In the genomic region with DNA sequence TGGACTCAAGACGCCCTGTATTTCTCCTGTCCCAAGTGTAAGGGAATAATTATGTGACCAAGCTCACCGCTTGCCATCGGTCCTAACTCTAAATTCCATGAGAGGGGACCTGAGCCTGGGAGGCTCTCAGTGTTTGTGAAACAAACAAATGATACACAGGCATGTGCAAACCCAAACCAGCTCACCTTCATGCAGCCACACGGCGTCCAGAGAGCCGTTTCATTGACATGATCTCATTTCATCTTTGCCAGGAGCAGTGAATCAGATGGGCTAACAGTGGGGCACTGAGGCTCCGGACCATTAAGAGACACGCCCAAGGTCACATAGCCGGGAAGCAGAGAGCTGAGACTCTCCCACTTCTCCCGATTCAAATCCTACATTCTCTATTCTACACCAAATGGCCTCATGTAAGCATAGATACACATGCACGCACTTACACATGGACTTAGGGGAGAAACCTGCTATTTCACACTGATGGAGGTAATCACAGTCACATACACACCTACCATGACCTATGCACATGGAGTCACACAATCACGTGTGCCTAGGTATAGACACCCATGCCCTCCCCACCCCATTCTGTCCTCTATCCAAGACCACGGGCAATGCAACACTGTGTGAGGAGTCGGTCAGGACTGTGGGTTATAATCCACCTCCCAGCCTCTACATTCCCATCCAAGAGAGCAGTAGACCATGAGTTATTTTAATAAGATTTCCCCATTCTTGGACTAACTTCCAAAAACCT, we compare ENCODE assay signal across 25 cellular contexts. TPM values are rescaled to one million over a fixed set of nuclear protein-coding genes. Genes with fewer than 3 reads are reported as not detected.
DNase-seq lines count a peak whose midpoint lies in the region; ATAC-seq, FAIRE-seq and TF ChIP-seq lines count a peak whose summit lies in the region.
"Had no signal": no experiment of that assay in that cellular context is flagged by ENCODE, and none has a peak within 500 bp of the region (broad histone marks: within the 10 kb centered on the region; RNA-seq: fewer than 3 reads in every experiment).

No MANE protein-coding gene starts in this region.

- H3K27ac ChIP-seq in 22Rv1 (peak overlapping the region; percentile 63), pancreas (peak overlapping the region in 2 of 4 donors; percentile 50 to 86)
- H3K27ac ChIP-seq: breast epithelium, left lung, neutrophil, skin epidermis, WERI-Rb-1 had no signal

- peaks cover 4 to 17% (median 12%) of the 10 kb centered on the region in 3 donors for H3K27me3 Mint-ChIP-seq in immature natural killer cell (ENCODE audit: low read depth in 3 of 3)

- FAIRE-seq in pancreas (lab: Jason Lieb, UNC), result no peak
- FAIRE-seq: A204.1, D721Med had no signal

- no peaks in the 10 kb centered on the region for H3K36me3 ChIP-seq in pancreas
- H3K36me3 ChIP-seq: breast epithelium, left lung, neutrophil, tibial nerve, WERI-Rb-1 had no signal

- H3K4me3 ChIP-seq in epithelial cell of esophagus (ENCODE audit: low read length) (no peak overlapping the region), pancreas (peak overlapping the region in 2 of 4 donors; percentile 6 to 33)
- H3K4me3 ChIP-seq: breast epithelium, left lung, skin epidermis, tibial nerve had no signal

- peaks cover 0 to 17% (median 16%) of the 10 kb centered on the region in 3 donors for H3K4me1 ChIP-seq in pancreas
- H3K4me1 ChIP-seq: breast epithelium had no signal

- H3K27me3 ChIP-seq in pancreas, result no peaks in the 10 kb centered on the region
- H3K27me3 ChIP-seq: breast epithelium, tibial nerve had no signal

- DNase-seq in SW480 (ENCODE audit: low spot score), result peak; percentile 36
- DNase-seq in epithelial cell of esophagus (ENCODE audit: low read depth), result peak; percentile 11
- DNase-seq in pancreas, result no peak
- no peak for DNase-seq in immature natural killer cell
- DNase-seq in NCI-H774 (lab: John Stamatoyannopoulos, UW), result no peak
- no peak for DNase-seq in activated CD8-positive, alpha-beta memory T cell treated with anti-CD3 and anti-CD28 coated beads, Interleukin-2, amount 50 U/mL, for 4 hours
- no peak for DNase-seq in NCI-H2029 treated with DMSO at 0.1 percent for 48 hours (lab: John Stamatoyannopoulos, UW)
- DNase-seq: activated CD4-positive, alpha-beta T cell treated with anti-CD3 and anti-CD28 coated beads, Interleukin-2, amount 10 ng/mL, durations not matched to agents 7 days and 5 days; H7; left lung; midbrain; MM.1S; NCI-H1436 treated with DMSO at 0.1 percent for 48 hours; NCI-H524; stimulated activated naive B cell treated with anti-CD40 and anti-IgM and Interleukin-4, amounts not matched to agents 10 μg/mL and 1 μg/mL and 100 μg/mL, for 72 hours; WERI-Rb-1 had no signal

- TF ChIP-seq CTCF in 22Rv1 (IDR thresholded peaks at IDR 0.05) (no peak), epithelial cell of esophagus (IDR thresholded peaks at IDR 0.05; ENCODE audit: insufficient read depth, low read depth, low read length, missing control alignments) (no peak), pancreas (IDR thresholded peaks at IDR 0.05) (no peak)

- no peak overlapping the region for H3K27ac Mint-ChIP-seq in immature natural killer cell
- H3K27ac Mint-ChIP-seq: activated CD4-positive, alpha-beta T cell treated with anti-CD3 and anti-CD28 coated beads, Interleukin-2, amount 10 ng/mL, durations not matched to agents 7 days and 5 days; activated T-helper 17 cell treated with anti-CD3 and anti-CD28 coated beads, Interleukin-2, amount 50 U/mL, for 72 hours; stimulated activated naive B cell treated with anti-CD40 and anti-IgM and Interleukin-4, amounts not matched to agents 10 μg/mL and 1 μg/mL and 100 μg/mL, for 72 hours; T-helper 2 cell treated with Interferon-gamma antibody and Interleukin-4, amounts not matched to agents 5 μg/mL and 100 μg/mL, for 36 hours had no signal

- H3K4me3 Mint-ChIP-seq in immature natural killer cell, result no peak overlapping the region
- H3K4me3 Mint-ChIP-seq: activated CD4-positive, alpha-beta T cell treated with anti-CD3 and anti-CD28 coated beads, Interleukin-2, amount 10 ng/mL, durations not matched to agents 7 days and 5 days; activated T-helper 17 cell treated with anti-CD3 and anti-CD28 coated beads, Interleukin-2, amount 50 U/mL, for 72 hours; stimulated activated naive B cell treated with anti-CD40 and anti-IgM and Interleukin-4, amounts not matched to agents 10 μg/mL and 1 μg/mL and 100 μg/mL, for 72 hours; T-helper 2 cell treated with Interferon-gamma antibody and Interleukin-4, amounts not matched to agents 5 μg/mL and 100 μg/mL, for 36 hours had no signal

- no peaks in the 10 kb centered on the region for H3K9me3 ChIP-seq in pancreas
- H3K9me3 ChIP-seq: breast epithelium, left lung, neutrophil, tibial nerve had no signal

- H3K36me3 Mint-ChIP-seq in immature natural killer cell, result no peaks in the 10 kb centered on the region
- H3K36me3 Mint-ChIP-seq: stimulated activated naive B cell treated with anti-CD40 and anti-IgM and Interleukin-4, amounts not matched to agents 10 μg/mL and 1 μg/mL and 100 μg/mL, for 72 hours had no signal

- H3K9me3 Mint-ChIP-seq in immature natural killer cell, result no peaks in the 10 kb centered on the region
- H3K9me3 Mint-ChIP-seq: activated CD4-positive, alpha-beta T cell treated with anti-CD3 and anti-CD28 coated beads, Interleukin-2, amount 10 ng/mL, durations not matched to agents 7 days and 5 days; activated T-helper 17 cell treated with anti-CD3 and anti-CD28 coated beads, Interleukin-2, amount 50 U/mL, for 72 hours; stimulated activated naive B cell treated with anti-CD40 and anti-IgM and Interleukin-4, amounts not matched to agents 10 μg/mL and 1 μg/mL and 100 μg/mL, for 72 hours; T-helper 2 cell treated with Interferon-gamma antibody and Interleukin-4, amounts not matched to agents 5 μg/mL and 100 μg/mL, for 36 hours had no signal

- intact Hi-C loops in pancreas (cut with DNase I), result no loop called here

- ATAC-seq in pancreas, result peak in 3 of 4 donors; percentile 1 to 3 (median 1)
- ATAC-seq: activated T-helper 17 cell treated with anti-CD3 and anti-CD28 coated beads, Interleukin-2, amount 50 U/mL, for 72 hours; stimulated activated naive B cell treated with anti-CD40 and anti-IgM and Interleukin-4, amounts not matched to agents 10 μg/mL and 1 μg/mL and 100 μg/mL, for 72 hours had no signal

- H3K4me1 Mint-ChIP-seq in immature natural killer cell, result peaks cover 5 to 15% of the 10 kb centered on the region in 2 donors

- 63 to 65% methylated on average over 14 of the region's 14 CpGs for WGBS in pancreas, 2 donors

RNA-seq across cellular contexts. Expression of gene BNIP5, which starts 1.1 kb away (rescaled TPM):
- 10 to 100 TPM in 2 of 6 donors, under 1 TPM in 4; 0.13 to 37.5 (median 0.38) TPM for total RNA-seq in pancreas
- polyA plus RNA-seq in pancreas (1 to 10 TPM in 1 of 2 donors, under 1 TPM in 1; 0.12 to 1.1 TPM), immature natural killer cell (not detected)
- total RNA-seq: activated CD4-positive, alpha-beta T cell treated with anti-CD3 and anti-CD28 coated beads, Interleukin-2, amount 10 ng/mL, durations not matched to agents 7 days and 5 days; activated T-helper 17 cell treated with anti-CD3 and anti-CD28 coated beads, Interleukin-2, amount 50 U/mL, for 72 hours; H7; tibial nerve had no signal

RNA-seq across cellular contexts. Expression of gene ETV7, which starts 51.8 kb away (rescaled TPM):
- 1 to 10 TPM in 2 of 6 donors, under 1 TPM in 4; 0.16 to 4.6 (median 0.47) TPM for total RNA-seq in pancreas
- polyA plus RNA-seq in pancreas (1 to 10 TPM; 1.7 to 2.2 TPM), immature natural killer cell (1 to 10 TPM in 1 of 3 donors, not detected in 2; 2.0 TPM)

Comparison
In these comparisons a context has a peak if more than half of its experiments do, and no peak if none do; other contexts are left out.
1. DNase-seq: peak in SW480 (single experiment) and epithelial cell of esophagus (single experiment); none in pancreas (0 of 6), immature natural killer cell (0 of 3), NCI-H774 (single experiment), activated CD8-positive, alpha-beta memory T cell treated with anti-CD3 and anti-CD28 coated beads, Interleukin-2, amount 50 U/mL, for 4 hours (single experiment) and NCI-H2029 treated with DMSO at 0.1 percent for 48 hours (single experiment).